ENCODE assay signal across 19 cellular contexts in genomic region chr12:97140355-97140754, GRCh38.
"Had no signal": no experiment of that assay in that cellular context is flagged by ENCODE, and none has a peak within 500 bp of the region (broad histone marks: within the 10 kb centered on the region; RNA-seq: fewer than 3 reads in every experiment).

No MANE protein-coding gene starts in this region.

- DNase-seq: activated CD4-positive, alpha-beta T cell treated with anti-CD3 and anti-CD28 coated beads for 48 hours; activated CD4-positive, CD25-positive, alpha-beta regulatory T cell; activated CD8-positive, alpha-beta T cell treated with anti-CD3 and anti-CD28 coated beads, Interleukin-2, amount 10 ng/mL, durations not matched to agents 7 days and 5 days; activated naive CD4-positive, alpha-beta T cell treated with anti-CD3 and anti-CD28 coated beads for 36 hours; activated T-cell treated with anti-CD3 and anti-CD28 coated beads, Interleukin-2, amount 50 U/mL, for 24 hours; body of pancreas; dermis blood vessel endothelial cell; foreskin keratinocyte; left cardiac atrium; mesendoderm; natural killer cell; occipital lobe; retina; stimulated activated CD4-positive, alpha-beta T cell treated with anti-CD3 and anti-CD28 coated beads, Interleukin-12 subunit alpha, Interleukin-12 subunit beta, amount 100 ng/mL, for 4 hours; stimulated activated CD4-positive, alpha-beta T cell treated with anti-CD3 and anti-CD28 coated beads, Interleukin-1b, Interleukin-23, amount 100 ng/mL, for 48 hours; stimulated activated CD8-positive, alpha-beta memory T cell treated with anti-CD3 and anti-CD28 coated beads, Interleukin-4, amount 100 ng/mL, for 48 hours; stimulated activated naive CD4-positive, alpha-beta T cell; T-helper 2 cell had no signal

- H3K4me1 Mint-ChIP-seq: natural killer cell had no signal

- ATAC-seq: activated CD8-positive, alpha-beta T cell treated with anti-CD3 and anti-CD28 coated beads, Interleukin-2, amount 10 ng/mL, durations not matched to agents 7 days and 5 days; body of pancreas; foreskin keratinocyte; left cardiac atrium; natural killer cell had no signal

- H3K27ac Mint-ChIP-seq: activated CD8-positive, alpha-beta T cell treated with anti-CD3 and anti-CD28 coated beads, Interleukin-2, amount 10 ng/mL, durations not matched to agents 7 days and 5 days; activated naive CD4-positive, alpha-beta T cell treated with anti-CD3 and anti-CD28 coated beads for 36 hours; activated T-cell treated with anti-CD3 and anti-CD28 coated beads, Interleukin-2, amount 50 U/mL, for 24 hours; activated T-helper 2 cell treated with anti-CD3 and anti-CD28 coated beads, Interferon-gamma antibody, Interleukin-2, Interleukin-4, amounts not matched to agents 10 μg/mL and 5 μg/mL and 100 μg/mL, durations not matched to agents 14 hours and 24 hours and 36 hours; natural killer cell had no signal

- H3K36me3 Mint-ChIP-seq: natural killer cell had no signal

- H3K9me3 Mint-ChIP-seq: activated naive CD4-positive, alpha-beta T cell treated with anti-CD3 and anti-CD28 coated beads for 36 hours; activated T-cell treated with anti-CD3 and anti-CD28 coated beads, Interleukin-2, amount 50 U/mL, for 24 hours; activated T-helper 2 cell treated with anti-CD3 and anti-CD28 coated beads, Interferon-gamma antibody, Interleukin-2, Interleukin-4, amounts not matched to agents 10 μg/mL and 5 μg/mL and 100 μg/mL, durations not matched to agents 14 hours and 24 hours and 36 hours had no signal

- H3K4me3 Mint-ChIP-seq: activated CD8-positive, alpha-beta T cell treated with anti-CD3 and anti-CD28 coated beads, Interleukin-2, amount 10 ng/mL, durations not matched to agents 7 days and 5 days; activated naive CD4-positive, alpha-beta T cell treated with anti-CD3 and anti-CD28 coated beads for 36 hours; activated T-cell treated with anti-CD3 and anti-CD28 coated beads, Interleukin-2, amount 50 U/mL, for 24 hours; natural killer cell had no signal
